ENCODE assay signal across 1 cellular context in the genomic region with DNA sequence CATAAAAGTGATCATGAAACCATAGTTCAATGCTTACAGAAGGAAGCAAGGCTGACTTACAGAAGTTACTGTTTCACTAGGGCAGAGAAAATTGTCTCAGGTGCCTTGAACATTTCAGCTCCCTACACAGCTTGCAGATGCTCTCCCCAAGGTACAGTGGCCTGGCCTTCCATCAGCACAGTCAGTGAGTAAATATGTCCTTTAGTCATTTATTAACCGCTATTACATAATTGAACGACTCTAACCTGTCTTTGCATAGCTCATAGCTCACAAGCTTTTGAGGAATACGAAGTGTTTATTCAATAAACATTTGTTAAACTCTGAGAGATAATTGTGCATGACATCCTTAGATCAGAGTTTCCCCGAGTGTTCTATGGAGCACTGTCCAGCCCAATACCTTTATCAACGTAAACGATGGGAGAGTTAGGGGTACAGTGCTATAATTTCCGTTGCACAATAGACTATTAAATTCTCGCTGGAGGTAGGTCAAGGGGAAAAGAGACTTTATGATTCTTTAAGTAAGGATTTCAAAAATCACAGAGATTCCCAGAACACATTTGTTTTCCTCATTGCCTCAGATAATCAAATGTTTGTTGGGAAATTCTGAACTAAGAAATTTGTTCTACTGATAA.
TF ChIP-seq lines count a peak whose summit lies in the region.

No MANE protein-coding gene starts in this region.

TF ChIP-seq in HepG2, 621 proteins besides CTCF, POLR2A, EP300 and RAD21 (continued from another document and continues in another):
- TF ChIP-seq, protein P1, sequence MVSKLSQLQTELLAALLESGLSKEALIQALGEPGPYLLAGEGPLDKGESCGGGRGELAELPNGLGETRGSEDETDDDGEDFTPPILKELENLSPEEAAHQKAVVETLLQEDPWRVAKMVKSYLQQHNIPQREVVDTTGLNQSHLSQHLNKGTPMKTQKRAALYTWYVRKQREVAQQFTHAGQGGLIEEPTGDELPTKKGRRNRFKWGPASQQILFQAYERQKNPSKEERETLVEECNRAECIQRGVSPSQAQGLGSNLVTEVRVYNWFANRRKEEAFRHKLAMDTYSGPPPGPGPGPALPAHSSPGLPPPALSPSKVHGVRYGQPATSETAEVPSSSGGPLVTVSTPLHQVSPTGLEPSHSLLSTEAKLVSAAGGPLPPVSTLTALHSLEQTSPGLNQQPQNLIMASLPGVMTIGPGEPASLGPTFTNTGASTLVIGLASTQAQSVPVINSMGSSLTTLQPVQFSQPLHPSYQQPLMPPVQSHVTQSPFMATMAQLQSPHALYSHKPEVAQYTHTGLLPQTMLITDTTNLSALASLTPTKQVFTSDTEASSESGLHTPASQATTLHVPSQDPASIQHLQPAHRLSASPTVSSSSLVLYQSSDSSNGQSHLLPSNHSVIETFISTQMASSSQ (IDR thresholded peaks at IDR 0.05; ENCODE audit: low read depth) = peak; percentile 98
- TF ChIP-seq, protein P1 (CRISPR knock-in tag; IDR thresholded peaks at IDR 0.05; ENCODE audit: borderline replicate concordance) = peak; percentile 99
- TF ChIP-seq NFE2L2 (IDR thresholded peaks at IDR 0.05; ENCODE audit: low read length) (no peak), CCDC6 (CRISPR knock-in tag; IDR thresholded peaks at IDR 0.05) (peak; percentile 65; the same call in 1 of the 2 replicates), ZNF282 (IDR thresholded peaks at IDR 0.05; ENCODE audit: partially characterized antibody) (no peak), ZNF713 (CRISPR knock-in tag; IDR thresholded peaks at IDR 0.05) (no peak), ZNF792 (CRISPR knock-in tag; IDR thresholded peaks at IDR 0.05) (peak; percentile 87; the same call in 1 of the 2 replicates), AHR (CRISPR knock-in tag; IDR thresholded peaks at IDR 0.05) (no peak), YEATS4 (CRISPR knock-in tag; IDR thresholded peaks at IDR 0.05; ENCODE audit: borderline replicate concordance) (no peak), ZNF484 (CRISPR knock-in tag; IDR thresholded peaks at IDR 0.05; ENCODE audit: borderline replicate concordance, low read depth) (no peak), PCBP2 (optimal IDR thresholded peaks at IDR 0.05; ENCODE audit: low read depth, low read length, poor library complexity, severe bottlenecking) (no peak), HDAC1 (CRISPR knock-in tag; IDR thresholded peaks at IDR 0.05) (peak; percentile 47; the same call in 1 of the 2 replicates), ZSCAN31 (CRISPR knock-in tag; IDR thresholded peaks at IDR 0.05; ENCODE audit: low read depth) (peak; percentile 31; the same call in 1 of the 2 replicates), EEA1 (CRISPR knock-in tag; IDR thresholded peaks at IDR 0.05; ENCODE audit: borderline replicate concordance) (no peak), MAFK (conservative IDR thresholded peaks at IDR 0.05 in 1 of 2, IDR thresholded peaks at IDR 0.05 in 1 of 2; ENCODE audit: low read length in 2 of 2) (no peak), IKZF4 (CRISPR knock-in tag; IDR thresholded peaks at IDR 0.05; ENCODE audit: borderline replicate concordance, low read depth, not compliant biosample characterization) (no peak), HNF4A (CRISPR knock-in tag; IDR thresholded peaks at IDR 0.05) (peak; percentile 78), ZNF234 (CRISPR knock-in tag; conservative IDR thresholded peaks at IDR 0.05) (no peak)
- TF ChIP-seq, protein P2, sequence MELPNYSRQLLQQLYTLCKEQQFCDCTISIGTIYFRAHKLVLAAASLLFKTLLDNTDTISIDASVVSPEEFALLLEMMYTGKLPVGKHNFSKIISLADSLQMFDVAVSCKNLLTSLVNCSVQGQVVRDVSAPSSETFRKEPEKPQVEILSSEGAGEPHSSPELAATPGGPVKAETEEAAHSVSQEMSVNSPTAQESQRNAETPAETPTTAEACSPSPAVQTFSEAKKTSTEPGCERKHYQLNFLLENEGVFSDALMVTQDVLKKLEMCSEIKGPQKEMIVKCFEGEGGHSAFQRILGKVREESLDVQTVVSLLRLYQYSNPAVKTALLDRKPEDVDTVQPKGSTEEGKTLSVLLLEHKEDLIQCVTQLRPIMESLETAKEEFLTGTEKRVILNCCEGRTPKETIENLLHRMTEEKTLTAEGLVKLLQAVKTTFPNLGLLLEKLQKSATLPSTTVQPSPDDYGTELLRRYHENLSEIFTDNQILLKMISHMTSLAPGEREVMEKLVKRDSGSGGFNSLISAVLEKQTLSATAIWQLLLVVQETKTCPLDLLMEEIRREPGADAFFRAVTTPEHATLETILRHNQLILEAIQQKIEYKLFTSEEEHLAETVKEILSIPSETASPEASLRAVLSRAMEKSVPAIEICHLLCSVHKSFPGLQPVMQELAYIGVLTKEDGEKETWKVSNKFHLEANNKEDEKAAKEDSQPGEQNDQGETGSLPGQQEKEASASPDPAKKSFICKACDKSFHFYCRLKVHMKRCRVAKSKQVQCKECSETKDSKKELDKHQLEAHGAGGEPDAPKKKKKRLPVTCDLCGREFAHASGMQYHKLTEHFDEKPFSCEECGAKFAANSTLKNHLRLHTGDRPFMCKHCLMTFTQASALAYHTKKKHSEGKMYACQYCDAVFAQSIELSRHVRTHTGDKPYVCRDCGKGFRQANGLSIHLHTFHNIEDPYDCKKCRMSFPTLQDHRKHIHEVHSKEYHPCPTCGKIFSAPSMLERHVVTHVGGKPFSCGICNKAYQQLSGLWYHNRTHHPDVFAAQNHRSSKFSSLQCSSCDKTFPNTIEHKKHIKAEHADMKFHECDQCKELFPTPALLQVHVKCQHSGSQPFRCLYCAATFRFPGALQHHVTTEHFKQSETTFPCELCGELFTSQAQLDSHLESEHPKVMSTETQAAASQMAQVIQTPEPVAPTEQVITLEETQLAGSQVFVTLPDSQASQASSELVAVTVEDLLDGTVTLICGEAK (IDR thresholded peaks at IDR 0.05) = no peak
- TF ChIP-seq, protein P2 (CRISPR knock-in tag; IDR thresholded peaks at IDR 0.05) = no peak; the same call in 1 of the 2 replicates
- TF ChIP-seq, protein P3, sequence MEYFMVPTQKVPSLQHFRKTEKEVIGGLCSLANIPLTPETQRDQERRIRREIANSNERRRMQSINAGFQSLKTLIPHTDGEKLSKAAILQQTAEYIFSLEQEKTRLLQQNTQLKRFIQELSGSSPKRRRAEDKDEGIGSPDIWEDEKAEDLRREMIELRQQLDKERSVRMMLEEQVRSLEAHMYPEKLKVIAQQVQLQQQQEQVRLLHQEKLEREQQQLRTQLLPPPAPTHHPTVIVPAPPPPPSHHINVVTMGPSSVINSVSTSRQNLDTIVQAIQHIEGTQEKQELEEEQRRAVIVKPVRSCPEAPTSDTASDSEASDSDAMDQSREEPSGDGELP (IDR thresholded peaks at IDR 0.05; ENCODE audit: borderline replicate concordance, low read depth) = no peak
- TF ChIP-seq, protein P4, sequence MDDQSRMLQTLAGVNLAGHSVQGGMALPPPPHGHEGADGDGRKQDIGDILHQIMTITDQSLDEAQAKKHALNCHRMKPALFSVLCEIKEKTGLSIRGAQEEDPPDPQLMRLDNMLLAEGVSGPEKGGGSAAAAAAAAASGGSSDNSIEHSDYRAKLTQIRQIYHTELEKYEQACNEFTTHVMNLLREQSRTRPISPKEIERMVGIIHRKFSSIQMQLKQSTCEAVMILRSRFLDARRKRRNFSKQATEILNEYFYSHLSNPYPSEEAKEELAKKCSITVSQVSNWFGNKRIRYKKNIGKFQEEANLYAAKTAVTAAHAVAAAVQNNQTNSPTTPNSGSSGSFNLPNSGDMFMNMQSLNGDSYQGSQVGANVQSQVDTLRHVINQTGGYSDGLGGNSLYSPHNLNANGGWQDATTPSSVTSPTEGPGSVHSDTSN (CRISPR knock-in tag; IDR thresholded peaks at IDR 0.05; ENCODE audit: borderline replicate concordance) = no peak
- TF ChIP-seq, protein P5, sequence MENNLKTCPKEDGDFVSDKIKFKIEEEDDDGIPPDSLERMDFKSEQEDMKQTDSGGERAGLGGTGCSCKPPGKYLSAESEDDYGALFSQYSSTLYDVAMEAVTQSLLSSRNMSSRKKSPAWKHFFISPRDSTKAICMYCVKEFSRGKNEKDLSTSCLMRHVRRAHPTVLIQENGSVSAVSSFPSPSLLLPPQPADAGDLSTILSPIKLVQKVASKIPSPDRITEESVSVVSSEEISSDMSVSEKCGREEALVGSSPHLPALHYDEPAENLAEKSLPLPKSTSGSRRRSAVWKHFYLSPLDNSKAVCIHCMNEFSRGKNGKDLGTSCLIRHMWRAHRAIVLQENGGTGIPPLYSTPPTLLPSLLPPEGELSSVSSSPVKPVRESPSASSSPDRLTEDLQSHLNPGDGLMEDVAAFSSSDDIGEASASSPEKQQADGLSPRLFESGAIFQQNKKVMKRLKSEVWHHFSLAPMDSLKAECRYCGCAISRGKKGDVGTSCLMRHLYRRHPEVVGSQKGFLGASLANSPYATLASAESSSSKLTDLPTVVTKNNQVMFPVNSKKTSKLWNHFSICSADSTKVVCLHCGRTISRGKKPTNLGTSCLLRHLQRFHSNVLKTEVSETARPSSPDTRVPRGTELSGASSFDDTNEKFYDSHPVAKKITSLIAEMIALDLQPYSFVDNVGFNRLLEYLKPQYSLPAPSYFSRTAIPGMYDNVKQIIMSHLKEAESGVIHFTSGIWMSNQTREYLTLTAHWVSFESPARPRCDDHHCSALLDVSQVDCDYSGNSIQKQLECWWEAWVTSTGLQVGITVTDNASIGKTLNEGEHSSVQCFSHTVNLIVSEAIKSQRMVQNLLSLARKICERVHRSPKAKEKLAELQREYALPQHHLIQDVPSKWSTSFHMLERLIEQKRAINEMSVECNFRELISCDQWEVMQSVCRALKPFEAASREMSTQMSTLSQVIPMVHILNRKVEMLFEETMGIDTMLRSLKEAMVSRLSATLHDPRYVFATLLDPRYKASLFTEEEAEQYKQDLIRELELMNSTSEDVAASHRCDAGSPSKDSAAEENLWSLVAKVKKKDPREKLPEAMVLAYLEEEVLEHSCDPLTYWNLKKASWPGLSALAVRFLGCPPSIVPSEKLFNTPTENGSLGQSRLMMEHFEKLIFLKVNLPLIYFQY (CRISPR knock-in tag; IDR thresholded peaks at IDR 0.05; ENCODE audit: borderline replicate concordance) = no peak
- TF ChIP-seq, protein P6, sequence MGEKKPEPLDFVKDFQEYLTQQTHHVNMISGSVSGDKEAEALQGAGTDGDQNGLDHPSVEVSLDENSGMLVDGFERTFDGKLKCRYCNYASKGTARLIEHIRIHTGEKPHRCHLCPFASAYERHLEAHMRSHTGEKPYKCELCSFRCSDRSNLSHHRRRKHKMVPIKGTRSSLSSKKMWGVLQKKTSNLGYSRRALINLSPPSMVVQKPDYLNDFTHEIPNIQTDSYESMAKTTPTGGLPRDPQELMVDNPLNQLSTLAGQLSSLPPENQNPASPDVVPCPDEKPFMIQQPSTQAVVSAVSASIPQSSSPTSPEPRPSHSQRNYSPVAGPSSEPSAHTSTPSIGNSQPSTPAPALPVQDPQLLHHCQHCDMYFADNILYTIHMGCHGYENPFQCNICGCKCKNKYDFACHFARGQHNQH (CRISPR knock-in tag; IDR thresholded peaks at IDR 0.05) = peak; percentile 40; the same call in 1 of the 2 replicates
- TF ChIP-seq, protein P7, sequence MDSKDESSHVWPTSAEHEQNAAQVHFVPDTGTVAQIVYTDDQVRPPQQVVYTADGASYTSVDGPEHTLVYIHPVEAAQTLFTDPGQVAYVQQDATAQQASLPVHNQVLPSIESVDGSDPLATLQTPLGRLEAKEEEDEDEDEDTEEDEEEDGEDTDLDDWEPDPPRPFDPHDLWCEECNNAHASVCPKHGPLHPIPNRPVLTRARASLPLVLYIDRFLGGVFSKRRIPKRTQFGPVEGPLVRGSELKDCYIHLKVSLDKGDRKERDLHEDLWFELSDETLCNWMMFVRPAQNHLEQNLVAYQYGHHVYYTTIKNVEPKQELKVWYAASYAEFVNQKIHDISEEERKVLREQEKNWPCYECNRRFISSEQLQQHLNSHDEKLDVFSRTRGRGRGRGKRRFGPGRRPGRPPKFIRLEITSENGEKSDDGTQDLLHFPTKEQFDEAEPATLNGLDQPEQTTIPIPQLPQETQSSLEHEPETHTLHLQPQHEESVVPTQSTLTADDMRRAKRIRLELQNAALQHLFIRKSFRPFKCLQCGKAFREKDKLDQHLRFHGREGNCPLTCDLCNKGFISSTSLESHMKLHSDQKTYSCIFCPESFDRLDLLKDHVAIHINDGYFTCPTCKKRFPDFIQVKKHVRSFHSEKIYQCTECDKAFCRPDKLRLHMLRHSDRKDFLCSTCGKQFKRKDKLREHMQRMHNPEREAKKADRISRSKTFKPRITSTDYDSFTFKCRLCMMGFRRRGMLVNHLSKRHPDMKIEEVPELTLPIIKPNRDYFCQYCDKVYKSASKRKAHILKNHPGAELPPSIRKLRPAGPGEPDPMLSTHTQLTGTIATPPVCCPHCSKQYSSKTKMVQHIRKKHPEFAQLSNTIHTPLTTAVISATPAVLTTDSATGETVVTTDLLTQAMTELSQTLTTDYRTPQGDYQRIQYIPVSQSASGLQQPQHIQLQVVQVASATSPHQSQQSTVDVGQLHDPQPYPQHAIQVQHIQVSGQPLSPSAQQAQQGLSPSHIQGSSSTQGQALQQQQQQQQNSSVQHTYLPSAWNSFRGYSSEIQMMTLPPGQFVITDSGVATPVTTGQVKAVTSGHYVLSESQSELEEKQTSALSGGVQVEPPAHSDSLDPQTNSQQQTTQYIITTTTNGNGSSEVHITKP (CRISPR knock-in tag; IDR thresholded peaks at IDR 0.05; ENCODE audit: low read depth) = peak; percentile 61; the same call in 1 of the 2 replicates
